21 cellular contexts compared by ENCODE assay signal in the genomic region with DNA sequence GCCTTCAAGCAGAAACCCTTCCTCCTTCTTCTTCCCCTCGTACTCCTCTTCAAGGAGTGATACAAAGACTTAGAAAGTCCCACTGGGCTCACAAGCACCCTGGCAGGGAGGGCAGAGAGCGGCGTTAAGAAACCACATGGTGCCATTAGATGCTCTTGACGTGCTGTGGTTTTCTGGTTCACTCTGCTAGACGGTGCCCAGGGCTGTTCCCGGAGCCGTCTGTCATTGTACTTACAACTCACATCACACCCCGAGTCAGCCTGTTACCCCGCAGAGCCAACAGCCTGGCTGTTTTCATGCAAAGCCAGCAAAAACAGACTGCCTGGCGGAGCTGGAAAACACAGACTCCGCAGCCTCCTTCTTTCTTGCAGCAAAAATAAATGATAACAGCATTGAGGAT.
DNase-seq lines count a peak whose midpoint lies in the region; ATAC-seq, FAIRE-seq and TF ChIP-seq lines count a peak whose summit lies in the region.
"Had no signal": no experiment of that assay in that cellular context is flagged by ENCODE, and none has a peak within 500 bp of the region (broad histone marks: within the 10 kb centered on the region; RNA-seq: fewer than 3 reads in every experiment).

No MANE protein-coding gene starts in this region.

- ATAC-seq in A549 (no peak), GM23338 (peak; percentile 32; the same call in 1 of the 3 replicates)
- ATAC-seq: activated CD8-positive, alpha-beta T cell treated with anti-CD3 and anti-CD28 coated beads, Interleukin-2, amount 10 ng/mL, durations not matched to agents 7 days and 5 days; activated naive CD8-positive, alpha-beta T cell treated with anti-CD3 and anti-CD28 coated beads, Interleukin-2, amount 50 U/mL, for 24 hours; foreskin keratinocyte; left colon; pancreas had no signal

- no peak overlapping the region for H3K9ac ChIP-seq in SK-N-SH

- no peaks in the 10 kb centered on the region for H3K27me3 Mint-ChIP-seq in GM23338 (ENCODE audit: insufficient read depth, low read depth, poor library complexity)
- H3K27me3 Mint-ChIP-seq: activated naive CD8-positive, alpha-beta T cell treated with anti-CD3 and anti-CD28 coated beads, Interleukin-2, amount 50 U/mL, for 24 hours; central memory CD8-positive, alpha-beta T cell had no signal

- no peaks in the 10 kb centered on the region for H3K9me3 Mint-ChIP-seq in GM23338
- H3K9me3 Mint-ChIP-seq: activated naive CD8-positive, alpha-beta T cell treated with anti-CD3 and anti-CD28 coated beads, Interleukin-2, amount 50 U/mL, for 24 hours had no signal

- H3K9me2 ChIP-seq in GM23338 (ENCODE audit: insufficient read depth) (no peaks in the 10 kb centered on the region), SK-N-SH (no peaks in the 10 kb centered on the region)

- no peaks in the 10 kb centered on the region for H3K36me3 Mint-ChIP-seq in GM23338 (ENCODE audit: low read depth)

- H4K20me1 ChIP-seq in GM23338 (replicated peaks; ENCODE audit: insufficient read depth) (no peaks in the 10 kb centered on the region), SK-N-SH (ENCODE audit: insufficient read depth) (no peaks in the 10 kb centered on the region)

- no peak overlapping the region for H3K4me3 ChIP-seq in A549
- H3K4me3 ChIP-seq in GM23338, result no peak overlapping the region
- H3K4me3 ChIP-seq in SK-N-SH (ENCODE audit: low read depth in 2 of 2, low read length in 1 of 2), result no peak overlapping the region
- H3K4me3 ChIP-seq in lower leg skin (ENCODE audit: low read depth, poor library complexity, severe bottlenecking), result no peak overlapping the region
- no peak overlapping the region for H3K4me3 ChIP-seq in adrenal gland
- H3K4me3 ChIP-seq: pancreas, tibial artery had no signal

- CTCF ChIA-PET in A549 (lab: Yijun Ruan, JAX) (interaction anchor here (1.0 to 1.4 kb wide), 4 partner anchors 11 to 248 kb away, joined by 3 to 5 read pairs (median 3); no protein-coding TSS in a partner anchor), SK-N-SH (lab: Yijun Ruan, JAX) (no interaction called here)

- peak overlapping the region; percentile 57 for H3K4me2 ChIP-seq in A549
- H3K4me2 ChIP-seq in GM23338, result no peak overlapping the region
- H3K4me2 ChIP-seq in SK-N-SH, result no peak overlapping the region

- TF ChIP-seq EP300 in A549 (IDR thresholded peaks at IDR 0.05), result no peak
- no peak for TF ChIP-seq EP300 in SK-N-SH (IDR thresholded peaks at IDR 0.05; ENCODE audit: borderline replicate concordance in 1 of 2, low read depth in 1 of 2, low read length in 1 of 2)

- H3F3A ChIP-seq in GM23338 (replicated peaks; ENCODE audit: low read depth) (no peaks in the 10 kb centered on the region), SK-N-SH (replicated peaks; ENCODE audit: insufficient read depth) (no peaks in the 10 kb centered on the region)

- peak overlapping the region; percentile 43; the same call in 1 of the 2 replicates for H2AFZ ChIP-seq in GM23338
- H2AFZ ChIP-seq in SK-N-SH (ENCODE audit: low read depth), result 0 out of 2 replicates have a peak overlapping the region, but pooled peaks have one; percentile 38

- no peak for TF ChIP-seq POLR2A in A549 (IDR thresholded peaks at IDR 0.05; ENCODE audit: low read length)
- no peak for TF ChIP-seq POLR2A in lower leg skin (IDR thresholded peaks at IDR 0.05)
- no peak for TF ChIP-seq POLR2A in adrenal gland (IDR thresholded peaks at IDR 0.05)

- intact Hi-C loops in lower leg skin (cut with DNase I; ENCODE audit: low total_unique reads), result no loop called here
- intact Hi-C loops in adrenal gland (cut with DNase I), result no loop called here

- no peak overlapping the region for H3K27ac Mint-ChIP-seq in GM23338
- H3K27ac Mint-ChIP-seq: activated CD8-positive, alpha-beta T cell treated with anti-CD3 and anti-CD28 coated beads, Interleukin-2, amount 10 ng/mL, durations not matched to agents 7 days and 5 days; activated naive CD8-positive, alpha-beta T cell treated with anti-CD3 and anti-CD28 coated beads, Interleukin-2, amount 50 U/mL, for 24 hours; activated T-helper 1 cell treated with anti-CD3 and anti-CD28 coated beads, Interleukin-12 subunit alpha, Interleukin-12 subunit beta, Interleukin-2, Interleukin-4 antibody, amounts not matched to agents 30 ng/mL and 10 ng/mL and 1 ng/mL, durations not matched to agents 14 hours and 24 hours and 36 hours; H9 had no signal

- H3K4me3 Mint-ChIP-seq in GM23338, result no peak overlapping the region
- H3K4me3 Mint-ChIP-seq: activated CD8-positive, alpha-beta T cell treated with anti-CD3 and anti-CD28 coated beads, Interleukin-2, amount 10 ng/mL, durations not matched to agents 7 days and 5 days; activated naive CD8-positive, alpha-beta T cell treated with anti-CD3 and anti-CD28 coated beads, Interleukin-2, amount 50 U/mL, for 24 hours; activated T-helper 1 cell treated with anti-CD3 and anti-CD28 coated beads, Interleukin-12 subunit alpha, Interleukin-12 subunit beta, Interleukin-2, Interleukin-4 antibody, amounts not matched to agents 30 ng/mL and 10 ng/mL and 1 ng/mL, durations not matched to agents 14 hours and 24 hours and 36 hours; central memory CD8-positive, alpha-beta T cell; H9 had no signal

- WGBS in A549 (ENCODE audit: missing lambda C conversion rate), result 80% methylated on average over 11 of the region's 11 CpGs
- 77% methylated on average over 11 of the region's 11 CpGs for WGBS in SK-N-SH (ENCODE audit: low lambda C conversion rate)
- 66 to 69% methylated on average over 11 of the region's 11 CpGs for WGBS in lower leg skin, 2 donors
- 81 to 91% (median 85%) methylated on average over 11 of the region's 11 CpGs for WGBS in adrenal gland, 4 donors

- POLR2A ChIA-PET in A549 (lab: Yijun Ruan, JAX) (interaction anchor here (3.5 kb wide), 1 partner anchor 233 kb away, joined by 33 read pairs; a partner anchor contains a TSS), SK-N-SH (lab: Yijun Ruan, JAX) (no interaction called here)

- H3K36me3 ChIP-seq in GM23338 (ENCODE audit: insufficient read depth) (no peaks in the 10 kb centered on the region), SK-N-SH (replicated peaks in 1 of 2; ENCODE audit: control insufficient read depth in 1 of 2, insufficient read depth in 2 of 2, low read length in 1 of 2) (no peaks in the 10 kb centered on the region), adrenal gland (replicated peaks in 1 of 2) (no peaks in the 10 kb centered on the region)
- H3K36me3 ChIP-seq: pancreas, tibial artery had no signal

- H3K79me2 ChIP-seq in GM23338 (replicated peaks; ENCODE audit: insufficient read depth) (no peaks in the 10 kb centered on the region), SK-N-SH (ENCODE audit: insufficient read depth) (no peaks in the 10 kb centered on the region)

- H3K4me1 ChIP-seq in A549, result peaks cover 80% of the 10 kb centered on the region
- no peaks in the 10 kb centered on the region for H3K4me1 ChIP-seq in GM23338 (ENCODE audit: insufficient read depth)
- H3K4me1 ChIP-seq in SK-N-SH (ENCODE audit: control insufficient read depth in 1 of 2, insufficient read depth in 2 of 2, low read depth in 1 of 2, low read length in 1 of 2), result peaks cover 0 to 4% of the 10 kb centered on the region in 2 experiments; a peak in 1 of 4 replicates
- H3K4me1 ChIP-seq in adrenal gland (replicated peaks in 1 of 2), result peaks cover 7 to 24% of the 10 kb centered on the region in 2 donors
- H3K4me1 ChIP-seq: pancreas, tibial artery had no signal

- no peaks in the 10 kb centered on the region for H3K27me3 ChIP-seq in GM23338 (ENCODE audit: insufficient read depth)
- H3K27me3 ChIP-seq in SK-N-SH (ENCODE audit: insufficient read depth), result no peaks in the 10 kb centered on the region
- no peaks in the 10 kb centered on the region for H3K27me3 ChIP-seq in adrenal gland
- H3K27me3 ChIP-seq: foreskin keratinocyte, tibial artery had no signal

- H3K27ac ChIP-seq in A549 (peak overlapping the region; percentile 77 to 86), GM23338 (ENCODE audit: low read depth) (no peak overlapping the region), SK-N-SH (ENCODE audit: low read depth in 2 of 2, low read length in 1 of 2) (peak overlapping the region in 1 of 2 experiments; percentile 17; a peak in 1 of 4 replicates), adrenal gland (peak overlapping the region in 2 of 5 donors; percentile 29 to 67)
- H3K27ac ChIP-seq: foreskin keratinocyte, pancreas, tibial artery had no signal

- FAIRE-seq in A549 (lab: Jason Lieb, UNC), result no peak
- FAIRE-seq: pancreas had no signal

- TF ChIP-seq CTCF in A549 (IDR thresholded peaks at IDR 0.05), result no peak
- TF ChIP-seq CTCF in GM23338 (conservative IDR thresholded peaks at IDR 0.05; ENCODE audit: low read depth in 2 of 2), result no peak
- TF ChIP-seq CTCF in SK-N-SH (IDR thresholded peaks at IDR 0.05), result no peak
- no peak for TF ChIP-seq CTCF in lower leg skin (IDR thresholded peaks at IDR 0.05)
- TF ChIP-seq CTCF in adrenal gland (IDR thresholded peaks at IDR 0.05), result no peak

- no peak for TF ChIP-seq RAD21 in A549 (conservative IDR thresholded peaks at IDR 0.05 in 1 of 2, IDR thresholded peaks at IDR 0.05 in 1 of 2)
- TF ChIP-seq RAD21 in SK-N-SH (IDR thresholded peaks at IDR 0.05; ENCODE audit: low read length), result no peak

- no peaks in the 10 kb centered on the region; the same call in 1 of the 3 replicates for H3K4me1 Mint-ChIP-seq in GM23338
- H3K4me1 Mint-ChIP-seq: activated naive CD8-positive, alpha-beta T cell treated with anti-CD3 and anti-CD28 coated beads, Interleukin-2, amount 50 U/mL, for 24 hours; central memory CD8-positive, alpha-beta T cell had no signal

- DNase-seq in A549 (ENCODE audit: low read depth in 1 of 2, low spot score in 1 of 2) (no peak), GM23338 (ENCODE audit: low spot score) (no peak), SK-N-SH (no peak), islet precursor cell (peak; percentile 94), lower leg skin (ENCODE audit: low spot score in 2 of 2) (no peak), NK-92 (lab: John Stamatoyannopoulos, UW; ENCODE audit: unreplicated experiment) (no peak), activated gamma-delta T cell (lab: John Stamatoyannopoulos, UW) (no peak), adrenal gland (no peak)
- DNase-seq: 8988T; activated CD8-positive, alpha-beta T cell treated with anti-CD3 and anti-CD28 coated beads, Interleukin-2, amount 10 ng/mL, durations not matched to agents 7 days and 5 days; activated naive CD8-positive, alpha-beta T cell treated with anti-CD3 and anti-CD28 coated beads, Interleukin-2, amount 50 U/mL, for 24 hours; foreskin keratinocyte; GF-D8; H9; left colon; NCI-H2081; NCI-H524; pancreas; tibial artery had no signal

- H3K9me3 ChIP-seq in A549 (no peaks in the 10 kb centered on the region), SK-N-SH (no peaks in the 10 kb centered on the region), adrenal gland (replicated peaks in 1 of 3) (no peaks in the 10 kb centered on the region)
- H3K9me3 ChIP-seq: pancreas had no signal

TF ChIP-seq in GM23338, 12 proteins besides CTCF, POLR2A, EP300 and RAD21 (continues in another document):
- no peak for TF ChIP-seq CREB1 (CRISPR knock-in tag; IDR thresholded peaks at IDR 0.05; ENCODE audit: low read depth)
